12 cellular contexts compared by ENCODE assay signal in genomic region chr7:102009628-102010027, GRCh38.
A peak's percentile ranks its signal among the peaks of the same experiment; 100 is the strongest.
DNase-seq lines count a peak whose midpoint lies in the region; ATAC-seq, FAIRE-seq and TF ChIP-seq lines count a peak whose summit lies in the region.
"Had no signal": no experiment of that assay in that cellular context is flagged by ENCODE, and none has a peak within 500 bp of the region (broad histone marks: within the 10 kb centered on the region; RNA-seq: fewer than 3 reads in every experiment).

No MANE protein-coding gene starts in this region.

- H3K27me3 Mint-ChIP-seq in HFFc6 (ENCODE audit: insufficient read depth) (peaks cover 8% of the 10 kb centered on the region; the same call in 1 of the 2 replicates), nephron (ENCODE audit: low read depth) (peaks cover under 1% of the 10 kb centered on the region)
- H3K27me3 Mint-ChIP-seq: activated CD8-positive, alpha-beta T cell treated with anti-CD3 and anti-CD28 coated beads for 36 hours; central memory CD8-positive, alpha-beta T cell had no signal

- H3K4me3 ChIP-seq in A549, result no peak overlapping the region
- H3K4me3 ChIP-seq in suprapubic skin, result no peak overlapping the region

- H3K9me3 Mint-ChIP-seq in HFFc6 (no peaks in the 10 kb centered on the region), nephron (no peaks in the 10 kb centered on the region)
- H3K9me3 Mint-ChIP-seq: activated CD8-positive, alpha-beta T cell treated with anti-CD3 and anti-CD28 coated beads for 36 hours; central memory CD8-positive, alpha-beta T cell had no signal

- 83% methylated on average over 5 of the region's 5 CpGs for WGBS in A549 (ENCODE audit: missing lambda C conversion rate)
- 71% methylated on average over 5 of the region's 5 CpGs for WGBS in suprapubic skin

- no peak for TF ChIP-seq RAD21 in A549 (conservative IDR thresholded peaks at IDR 0.05 in 1 of 2, IDR thresholded peaks at IDR 0.05 in 1 of 2)

- POLR2A ChIA-PET in A549 (lab: Yijun Ruan, JAX), result no interaction called here

- ATAC-seq in A549, result no peak
- ATAC-seq: activated CD8-positive, alpha-beta T cell treated with anti-CD3 and anti-CD28 coated beads for 36 hours had no signal

- H3K4me1 ChIP-seq in A549 (peaks cover 41% of the 10 kb centered on the region), suprapubic skin (peaks cover 11% of the 10 kb centered on the region)

- H3K27ac ChIP-seq in A549, result peak overlapping the region; percentile 28 to 65; a peak in 4 of 6 replicates
- no peak overlapping the region for H3K27ac ChIP-seq in suprapubic skin

- FAIRE-seq in A549 (lab: Jason Lieb, UNC), result no peak
- FAIRE-seq in GM12891 (lab: Jason Lieb, UNC), result no peak

- H3K4me3 Mint-ChIP-seq in HFFc6 (no peak overlapping the region; the same call in 1 of the 2 replicates), nephron (no peak overlapping the region)
- H3K4me3 Mint-ChIP-seq: activated CD8-positive, alpha-beta T cell treated with anti-CD3 and anti-CD28 coated beads for 36 hours; central memory CD8-positive, alpha-beta T cell had no signal

- no peaks in the 10 kb centered on the region for H3K36me3 ChIP-seq in suprapubic skin

- H3K4me2 ChIP-seq in A549, result no peak overlapping the region

- H3K36me3 Mint-ChIP-seq in HFFc6 (ENCODE audit: low read depth) (peaks cover 5% of the 10 kb centered on the region), nephron (ENCODE audit: low read depth) (peaks cover 6% of the 10 kb centered on the region)

- H3K27ac Mint-ChIP-seq in HFFc6, result peak overlapping the region; percentile 78
- H3K27ac Mint-ChIP-seq in nephron, result peak overlapping the region; percentile 13 to 61 (median 49)
- H3K27ac Mint-ChIP-seq: activated CD8-positive, alpha-beta T cell treated with anti-CD3 and anti-CD28 coated beads for 36 hours had no signal

- no peaks in the 10 kb centered on the region for H3K9me3 ChIP-seq in A549
- no peaks in the 10 kb centered on the region for H3K9me3 ChIP-seq in suprapubic skin

- H3K4me1 Mint-ChIP-seq in HFFc6 (ENCODE audit: low read depth) (peaks cover 19% of the 10 kb centered on the region), nephron (peaks cover 44% of the 10 kb centered on the region)

- CTCF ChIA-PET in A549 (lab: Yijun Ruan, JAX), result no interaction called here

- no peaks in the 10 kb centered on the region for H3K27me3 ChIP-seq in suprapubic skin

- no peak for TF ChIP-seq EP300 in A549 (IDR thresholded peaks at IDR 0.05)
- TF ChIP-seq EP300 in suprapubic skin (IDR thresholded peaks at IDR 0.05), result no peak

- DNase-seq in A549 (ENCODE audit: low read depth in 1 of 2, low spot score in 1 of 2) (no peak), HFFc6 (peak; percentile 29), dedifferentiated amniotic fluid mesenchymal stem cell (ENCODE audit: extremely low spot score) (peak; percentile 79), SKM-1 treated with dmso at 0.1 percent for 144 hours (lab: John Stamatoyannopoulos, UW; ENCODE audit: unreplicated experiment) (no peak), GM12891 (ENCODE audit: insufficient read length, low spot score) (no peak), suprapubic skin (ENCODE audit: low spot score in 2 of 2) (no peak), NCI-H2171 treated with DMSO at 0.1 percent for 48 hours (lab: John Stamatoyannopoulos, UW) (no peak)
- DNase-seq: activated CD8-positive, alpha-beta T cell treated with anti-CD3 and anti-CD28 coated beads for 36 hours; activated effector memory CD4-positive, alpha-beta T cell treated with Interleukin-2 at 50 U/mL for 16 hours; nucleus accumbens had no signal

- no peak for TF ChIP-seq POLR2A in A549 (IDR thresholded peaks at IDR 0.05; ENCODE audit: low read length)
- no peak for TF ChIP-seq POLR2A in GM12891 (IDR thresholded peaks at IDR 0.05; ENCODE audit: low read depth, low read length)
- no peak for TF ChIP-seq POLR2A in suprapubic skin (IDR thresholded peaks at IDR 0.05)

- TF ChIP-seq CTCF in A549 (IDR thresholded peaks at IDR 0.05) (no peak), HFFc6 (IDR thresholded peaks at IDR 0.05) (no peak), nephron (IDR thresholded peaks at IDR 0.05; ENCODE audit: unreplicated experiment in 3 of 3) (no peak), suprapubic skin (IDR thresholded peaks at IDR 0.05) (no peak)

TF ChIP-seq in A549, 52 proteins besides CTCF, POLR2A, EP300 and RAD21:
- TF ChIP-seq BCL3 (IDR thresholded peaks at IDR 0.05), result no peak
- TF ChIP-seq CHD2 (IDR thresholded peaks at IDR 0.05; ENCODE audit: low read length, partially characterized antibody), result no peak
TF ChIP-seq in A549: peak in this region for 0.

TF ChIP-seq in GM12891, 5 proteins besides CTCF, POLR2A, EP300 and RAD21:
- no peak for TF ChIP-seq SPI1 (IDR thresholded peaks at IDR 0.05; ENCODE audit: low read depth, low read length)
- TF ChIP-seq PAX5 (IDR thresholded peaks at IDR 0.05; ENCODE audit: insufficient read depth, low read length, severe bottlenecking), result no peak
- TF ChIP-seq POU2F2 (IDR thresholded peaks at IDR 0.05; ENCODE audit: low read depth, low read length), result no peak
- TF ChIP-seq TAF1 (IDR thresholded peaks at IDR 0.05; ENCODE audit: low read depth, low read length), result no peak
- TF ChIP-seq POLR2AphosphoS5 (IDR thresholded peaks at IDR 0.05; ENCODE audit: low read depth, low read length), result no peak

Comparison
In these comparisons a context has a peak if more than half of its experiments do, and no peak if none do; other contexts are left out.
1. DNase-seq: peak in HFFc6 (single experiment) and dedifferentiated amniotic fluid mesenchymal stem cell (single experiment); none in A549 (0 of 2), SKM-1 treated with dmso at 0.1 percent for 144 hours (single experiment), GM12891 (single experiment), suprapubic skin (0 of 2) and NCI-H2171 treated with DMSO at 0.1 percent for 48 hours (single experiment).